21 cellular contexts compared by ENCODE assay signal in genomic region chr11:102843474-102843873, GRCh38. TPM values are rescaled to one million over a fixed set of nuclear protein-coding genes. Genes with fewer than 3 reads are reported as not detected.
DNase-seq lines count a peak whose midpoint lies in the region; ATAC-seq and TF ChIP-seq lines count a peak whose summit lies in the region.
"Had no signal": no experiment of that assay in that cellular context is flagged by ENCODE, and none has a peak within 500 bp of the region (broad histone marks: within the 10 kb centered on the region; RNA-seq: fewer than 3 reads in every experiment).

TSS of gene MMP3 (minus strand) at chr11:102843609. CDS start at chr11:102843546, 63 bp downstream.

- H3K9me3 ChIP-seq in SJCRH30 (replicated peaks) = no peaks in the 10 kb centered on the region
- H3K9me3 ChIP-seq: A549, gastroesophageal sphincter, testis had no signal

- no peaks in the 10 kb centered on the region for H3K27me3 ChIP-seq in SJCRH30
- H3K27me3 ChIP-seq: gastroesophageal sphincter, testis had no signal

- TF ChIP-seq CTCF in HFF-Myc (IDR thresholded peaks at IDR 0.05; ENCODE audit: low read depth, low read length, missing control alignments) (no peak), foreskin fibroblast (IDR thresholded peaks at IDR 0.05; ENCODE audit: low read depth, low read length) (no peak)

- H3K4me3 ChIP-seq in HFF-Myc (replicated peaks; ENCODE audit: low read depth, low read length) = no peak within 1 kb of the TSS
- no peak within 1 kb of the TSS for H3K4me3 ChIP-seq in SJCRH30
- no peak within 1 kb of the TSS for H3K4me3 ChIP-seq in foreskin fibroblast (ENCODE audit: low read depth in 1 of 2, low read length in 2 of 2)
- H3K4me3 ChIP-seq: A549, gastroesophageal sphincter, testis had no signal

- H3K27ac ChIP-seq in SJCRH30 = peak within 1 kb of the TSS; percentile 91
- H3K27ac ChIP-seq: A549, gastroesophageal sphincter, testis had no signal

- H3K36me3 ChIP-seq in SJCRH30 = no peaks in the 10 kb centered on the region
- H3K36me3 ChIP-seq: gastroesophageal sphincter had no signal

- H3K4me1 ChIP-seq in SJCRH30 = peaks cover 37% of the 10 kb centered on the region
- H3K4me1 ChIP-seq: A549, gastroesophageal sphincter, testis had no signal

- DNase-seq in AG08396 (ENCODE audit: low spot score) (peak; percentile 18), HFF-Myc (ENCODE audit: extremely low read depth, low read depth) (peak; percentile 30), SJCRH30 (no peak), foreskin fibroblast (peak; percentile 55 to 70), NCI-H187 (lab: John Stamatoyannopoulos, UW) (no peak), DMS153 (lab: John Stamatoyannopoulos, UW) (no peak), pons (ENCODE audit: low spot score) (no peak)
- DNase-seq: activated CD4-positive, alpha-beta memory T cell treated with anti-CD3 and anti-CD28 coated beads for 36 hours; activated T-cell treated with anti-CD3 and anti-CD28 coated beads, Interleukin-2, amount 50 U/mL, for 24 hours; H7; NCI-H1694 treated with DMSO at 0.1 percent for 48 hours; NCI-H446; SHP77; testis had no signal

- ATAC-seq in GM21786 (IDR thresholded peaks at IDR 0.05; ENCODE audit: unreplicated experiment) = no peak
- ATAC-seq: A549, gastroesophageal sphincter, left lobe of liver had no signal

RNA-seq across cellular contexts. Expression of gene MMP3, which starts in this region (rescaled TPM):
- 0.43 and 0.71 TPM in 2 replicates for total RNA-seq in SJCRH30 (2014; rRNA removed; shearing (Covaris generic))
- total RNA-seq: activated CD4-positive, alpha-beta memory T cell treated with anti-CD3 and anti-CD28 coated beads for 36 hours; H7; left lobe of liver; mononuclear cell; neural crest cell; renal cortical epithelial cell; testis had no signal

Comparison
In these comparisons a context has a peak if more than half of its experiments do, and no peak if none do; other contexts are left out.
1. DNase-seq: peak in AG08396 (single experiment), HFF-Myc (single experiment) and foreskin fibroblast (2 of 2); none in SJCRH30 (0 of 2), NCI-H187 (0 of 2), DMS153 (single experiment) and pons (single experiment).